ENCODE assay signal across 9 cellular contexts in genomic region chr15:29568840-29569532, GRCh38.
DNase-seq lines count a peak whose midpoint lies in the region; FAIRE-seq and TF ChIP-seq lines count a peak whose summit lies in the region.
"Had no signal": no experiment of that assay in that cellular context is flagged by ENCODE, and none has a peak within 500 bp of the region (broad histone marks: within the 10 kb centered on the region; RNA-seq: fewer than 3 reads in every experiment).

No MANE protein-coding gene starts in this region.

- no peak for TF ChIP-seq CTCF in tibial nerve (IDR thresholded peaks at IDR 0.05)

- TF ChIP-seq POLR2A in H54 (IDR thresholded peaks at IDR 0.05; ENCODE audit: low read depth, low read length) (no peak), tibial nerve (IDR thresholded peaks at IDR 0.05) (no peak)

- peaks cover 0 to 46% of the 10 kb centered on the region in 2 donors for H3K27me3 ChIP-seq in tibial nerve

- H3K4me3 ChIP-seq in iPS-18c (ENCODE audit: insufficient read depth, low read depth, low read length) (peak overlapping the region; percentile 50), tibial nerve (no peak overlapping the region)

- WGBS in tibial nerve, 2 donors = 41 to 46% methylated on average over 9 of the region's 9 CpGs

- peaks cover 0 to 25% (median 0%) of the 10 kb centered on the region in 4 donors for H3K4me1 ChIP-seq in tibial nerve

- no peak overlapping the region for H3K27ac ChIP-seq in tibial nerve

- no peaks in the 10 kb centered on the region for H3K36me3 ChIP-seq in tibial nerve

- DNase-seq in 8988T (peak; percentile 60), H54 (ENCODE audit: insufficient read length, low spot score) (peak; percentile 70), RPMI8226 (peak; percentile 24), SKM-1 treated with dmso at 0.1 percent for 144 hours (lab: John Stamatoyannopoulos, UW; ENCODE audit: unreplicated experiment) (no peak), RKO (ENCODE audit: low spot score) (no peak), tibial nerve (ENCODE audit: low spot score in 2 of 2) (no peak)
- no peak for DNase-seq in activated CD4-positive, CD25-positive, alpha-beta regulatory T cell (lab: John Stamatoyannopoulos, UW)

- TF ChIP-seq EP300 in tibial nerve (IDR thresholded peaks at IDR 0.05) = no peak

- H3K9me3 ChIP-seq in iPS-18c (ENCODE audit: control insufficient read depth, insufficient read depth, low read length) (no peaks in the 10 kb centered on the region), tibial nerve (no peaks in the 10 kb centered on the region)

- FAIRE-seq in H54 (lab: Jason Lieb, UNC) = peak; percentile 11
- FAIRE-seq: GM18507 had no signal

Comparison
In these comparisons a context has a peak if more than half of its experiments do, and no peak if none do; other contexts are left out.
1. DNase-seq: peak in 8988T (single experiment), H54 (single experiment) and RPMI8226 (single experiment); none in SKM-1 treated with dmso at 0.1 percent for 144 hours (single experiment), RKO (single experiment), activated CD4-positive, CD25-positive, alpha-beta regulatory T cell (0 of 4) and tibial nerve (0 of 2).